Comparison of ENCODE assay signal across 8 cellular contexts in the genomic region with DNA sequence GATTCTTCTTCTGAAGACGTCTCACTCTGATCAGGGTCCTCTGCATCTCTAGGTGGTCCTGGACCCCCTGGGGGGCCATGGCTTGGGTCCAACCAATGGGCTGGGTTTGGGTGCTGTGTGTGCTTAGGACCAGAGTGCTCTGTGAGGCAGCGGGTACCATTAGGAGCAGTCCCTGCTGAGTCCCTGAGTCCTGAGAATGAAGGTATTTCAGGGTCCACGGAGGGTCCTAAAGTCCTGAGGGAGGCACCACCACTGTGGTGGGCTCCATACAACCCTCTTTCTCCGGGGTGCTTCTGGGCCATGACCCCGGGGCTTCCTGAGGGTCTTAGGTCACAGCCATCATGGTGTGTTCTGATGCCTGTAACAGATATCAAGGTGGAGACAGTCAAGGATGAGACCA. TPM values are rescaled to one million over a fixed set of nuclear protein-coding genes. Genes with fewer than 3 reads are reported as not detected.
DNase-seq lines count a peak whose midpoint lies in the region; ATAC-seq and TF ChIP-seq lines count a peak whose summit lies in the region.

No MANE protein-coding gene starts in this region.

- H3K4me3 ChIP-seq in right lobe of liver, result peak overlapping the region in 2 of 3 donors; percentile 79 to 95
- H3K4me3 ChIP-seq in tibial artery, result peak overlapping the region; percentile 82 to 90

- peaks cover 0 to 37% (median 9%) of the 10 kb centered on the region in 4 donors for H3K4me1 ChIP-seq in right lobe of liver
- peaks cover 0 to 58% (median 41%) of the 10 kb centered on the region in 4 donors for H3K4me1 ChIP-seq in tibial artery

- peak overlapping the region; percentile 87 for H3K27ac Mint-ChIP-seq in activated naive CD4-positive, alpha-beta T cell treated with anti-CD3 and anti-CD28 coated beads for 36 hours
- H3K27ac Mint-ChIP-seq in activated naive CD8-positive, alpha-beta T cell treated with anti-CD3 and anti-CD28 coated beads, Interleukin-2, amount 50 U/mL, for 24 hours, result peak overlapping the region; percentile 95

- H3K36me3 ChIP-seq in right lobe of liver, result no peaks in the 10 kb centered on the region
- peaks cover 0 to 4% (median 0%) of the 10 kb centered on the region in 3 donors for H3K36me3 ChIP-seq in tibial artery

- no peaks in the 10 kb centered on the region for H3K9me3 ChIP-seq in right lobe of liver
- H3K9me3 ChIP-seq in tibial artery, result no peaks in the 10 kb centered on the region

- H3K27ac ChIP-seq in right lobe of liver, result peak overlapping the region in 2 of 3 donors; percentile 16 to 89
- peak overlapping the region; percentile 86 to 88 for H3K27ac ChIP-seq in tibial artery

- intact Hi-C loops in activated naive CD4-positive, alpha-beta T cell treated with anti-CD3 and anti-CD28 coated beads for 36 hours (cut with micrococcal nuclease), result loop anchor here (2.0 to 5.0 kb wide), 2 partner anchors 290 to 509 kb away; a partner anchor contains a TSS
- intact Hi-C loops in right lobe of liver (cut with DNase I) (no loop called here), tibial artery (cut with DNase I; ENCODE audit: low total_unique reads) (no loop called here)

- 82% methylated on average over 2 of the region's 5 CpGs for WGBS in right lobe of liver (ENCODE audit: insufficient coverage, low coverage, low lambda C conversion rate, missing lambda C conversion rate)

- no peaks in the 10 kb centered on the region for H3K27me3 Mint-ChIP-seq in activated naive CD4-positive, alpha-beta T cell treated with anti-CD3 and anti-CD28 coated beads for 36 hours (ENCODE audit: low read depth)
- H3K27me3 Mint-ChIP-seq in activated naive CD8-positive, alpha-beta T cell treated with anti-CD3 and anti-CD28 coated beads, Interleukin-2, amount 50 U/mL, for 24 hours, result no peaks in the 10 kb centered on the region

- no peak for TF ChIP-seq CTCF in right lobe of liver (IDR thresholded peaks at IDR 0.05)
- no peak for TF ChIP-seq CTCF in tibial artery (IDR thresholded peaks at IDR 0.05)

- H3K9me3 Mint-ChIP-seq in activated naive CD4-positive, alpha-beta T cell treated with anti-CD3 and anti-CD28 coated beads for 36 hours, result no peaks in the 10 kb centered on the region
- H3K9me3 Mint-ChIP-seq in activated naive CD8-positive, alpha-beta T cell treated with anti-CD3 and anti-CD28 coated beads, Interleukin-2, amount 50 U/mL, for 24 hours, result no peaks in the 10 kb centered on the region

- TF ChIP-seq POLR2A in right lobe of liver (IDR thresholded peaks at IDR 0.05), result no peak

- no peak for ATAC-seq in activated naive CD8-positive, alpha-beta T cell treated with anti-CD3 and anti-CD28 coated beads, Interleukin-2, amount 50 U/mL, for 24 hours
- ATAC-seq in right lobe of liver, result no peak
- ATAC-seq in HG02885 (IDR thresholded peaks at IDR 0.05; ENCODE audit: poor library complexity, unreplicated experiment), result no peak

- H3K27me3 ChIP-seq in right lobe of liver, result no peaks in the 10 kb centered on the region
- H3K27me3 ChIP-seq in tibial artery, result no peaks in the 10 kb centered on the region

- CTCF ChIA-PET in activated naive CD4-positive, alpha-beta T cell treated with anti-CD3 and anti-CD28 coated beads for 36 hours (lab: Charles Lee), result interaction anchor here (1.6 kb wide), 1 partner anchor 75 kb away, joined by 4 read pairs; no protein-coding TSS in a partner anchor

- H3K4me1 Mint-ChIP-seq in activated naive CD4-positive, alpha-beta T cell treated with anti-CD3 and anti-CD28 coated beads for 36 hours (ENCODE audit: low read depth), result peaks cover 63% of the 10 kb centered on the region
- peaks cover 52% of the 10 kb centered on the region for H3K4me1 Mint-ChIP-seq in activated naive CD8-positive, alpha-beta T cell treated with anti-CD3 and anti-CD28 coated beads, Interleukin-2, amount 50 U/mL, for 24 hours

- H3K36me3 Mint-ChIP-seq in activated naive CD4-positive, alpha-beta T cell treated with anti-CD3 and anti-CD28 coated beads for 36 hours (ENCODE audit: low read depth), result peaks cover 17% of the 10 kb centered on the region
- H3K36me3 Mint-ChIP-seq in activated naive CD8-positive, alpha-beta T cell treated with anti-CD3 and anti-CD28 coated beads, Interleukin-2, amount 50 U/mL, for 24 hours (ENCODE audit: low read depth), result peaks cover 21% of the 10 kb centered on the region

- peak overlapping the region; percentile 96 for H3K4me3 Mint-ChIP-seq in activated naive CD4-positive, alpha-beta T cell treated with anti-CD3 and anti-CD28 coated beads for 36 hours
- H3K4me3 Mint-ChIP-seq in activated naive CD8-positive, alpha-beta T cell treated with anti-CD3 and anti-CD28 coated beads, Interleukin-2, amount 50 U/mL, for 24 hours, result peak overlapping the region; percentile 99

- no peak for DNase-seq in activated naive CD4-positive, alpha-beta T cell treated with anti-CD3 and anti-CD28 coated beads for 36 hours
- no peak for DNase-seq in activated naive CD4-positive, alpha-beta T cell treated with anti-CD3 and anti-CD28 coated beads, Interleukin-2, amount 50 U/mL, for 16 hours
- DNase-seq in activated naive CD8-positive, alpha-beta T cell treated with anti-CD3 and anti-CD28 coated beads, Interleukin-2, amount 50 U/mL, for 24 hours, result no peak
- DNase-seq in right lobe of liver, result no peak
- no peak for DNase-seq in tibial artery
- no peak for DNase-seq in COR-L47 (lab: John Stamatoyannopoulos, UW)
- DNase-seq in T1000 (lab: John Stamatoyannopoulos, UW), result no peak

RNA-seq across cellular contexts. Expression of a gene that starts 1.0 kb away (rescaled TPM):
- total RNA-seq in activated naive CD4-positive, alpha-beta T cell treated with anti-CD3 and anti-CD28 coated beads for 36 hours, result 10 to 100 TPM; 19.7 to 21.9 TPM
- 10 to 100 TPM; 11.8 to 17.2 (median 13.1) TPM for total RNA-seq in right lobe of liver

RNA-seq across cellular contexts. Expression of a gene that starts 10.5 kb away (rescaled TPM):
- 10 to 100 TPM; 23.8 to 26.4 TPM for total RNA-seq in activated naive CD4-positive, alpha-beta T cell treated with anti-CD3 and anti-CD28 coated beads for 36 hours
- 10 to 100 TPM; 20.2 to 35.4 (median 24.9) TPM for total RNA-seq in right lobe of liver

RNA-seq across cellular contexts. Expression of a gene that starts 10.8 kb away (rescaled TPM):
- total RNA-seq in activated naive CD4-positive, alpha-beta T cell treated with anti-CD3 and anti-CD28 coated beads for 36 hours, result 100 to 1,000 TPM; 100 to 101 TPM
- 10 to 100 TPM; 11.3 to 22.3 (median 17.0) TPM for total RNA-seq in right lobe of liver

RNA-seq across cellular contexts. Expression of a gene that starts 14.4 kb away (rescaled TPM):
- under 1 TPM in 1 of 2 experiments, not detected in 1; 0.10 TPM for total RNA-seq in activated naive CD4-positive, alpha-beta T cell treated with anti-CD3 and anti-CD28 coated beads for 36 hours
- total RNA-seq in right lobe of liver, result 1 to 10 TPM; 1.3 to 5.0 (median 1.9) TPM

Comparison
In these comparisons a context has a peak if more than half of its experiments do, and no peak if none do; other contexts are left out.
1. RNA of a gene that starts 10.8 kb away (total RNA-seq): 100 to 101 TPM in activated naive CD4-positive, alpha-beta T cell treated with anti-CD3 and anti-CD28 coated beads for 36 hours; 11.3 to 22.3 TPM in right lobe of liver; every median in the first group is over 4 times any median in the second.